Comparison of ENCODE assay signal across 18 cellular contexts in genomic region chr6:46078294-46078693, GRCh38. TPM values are rescaled to one million over a fixed set of nuclear protein-coding genes. Genes with fewer than 3 reads are reported as not detected.
A peak's percentile ranks its signal among the peaks of the same experiment; 100 is the strongest.
DNase-seq lines count a peak whose midpoint lies in the region; ATAC-seq and FAIRE-seq lines count a peak whose summit lies in the region.
"Had no signal": no experiment of that assay in that cellular context is flagged by ENCODE, and none has a peak within 500 bp of the region (broad histone marks: within the 10 kb centered on the region; RNA-seq: fewer than 3 reads in every experiment).

No MANE protein-coding gene starts in this region.

- no peaks in the 10 kb centered on the region for H3K27me3 Mint-ChIP-seq in activated CD4-positive, alpha-beta T cell treated with anti-CD3 and anti-CD28 coated beads for 36 hours

- no peaks in the 10 kb centered on the region for H3K27me3 ChIP-seq in small intestine (ENCODE audit: control insufficient read depth in 2 of 2, insufficient read depth in 2 of 2, low read length in 2 of 2)

- H3K4me3 Mint-ChIP-seq in activated CD4-positive, alpha-beta T cell treated with anti-CD3 and anti-CD28 coated beads for 36 hours: no peak overlapping the region
- no peak overlapping the region for H3K4me3 Mint-ChIP-seq in stimulated activated effector memory CD8-positive, alpha-beta T cell treated with anti-CD3 and anti-CD28 coated beads, Interleukin-12 subunit alpha, Interleukin-12 subunit beta, amount 100 ng/mL, for 72 hours
- H3K4me3 Mint-ChIP-seq: CD8-positive, alpha-beta T cell had no signal

- peaks cover 0 to 3% of the 10 kb centered on the region in 2 donors for H3K4me1 ChIP-seq in small intestine (ENCODE audit: control insufficient read depth in 2 of 2, insufficient read depth in 1 of 2, low read depth in 1 of 2, low read length in 1 of 2)

- no peaks in the 10 kb centered on the region for H3K9me3 Mint-ChIP-seq in activated CD4-positive, alpha-beta T cell treated with anti-CD3 and anti-CD28 coated beads for 36 hours (ENCODE audit: low read depth)
- no peaks in the 10 kb centered on the region for H3K9me3 Mint-ChIP-seq in stimulated activated effector memory CD8-positive, alpha-beta T cell treated with anti-CD3 and anti-CD28 coated beads, Interleukin-12 subunit alpha, Interleukin-12 subunit beta, amount 100 ng/mL, for 72 hours
- H3K9me3 Mint-ChIP-seq: CD8-positive, alpha-beta T cell had no signal

- CTCF ChIA-PET in activated CD4-positive, alpha-beta T cell treated with anti-CD3 and anti-CD28 coated beads for 36 hours (lab: Charles Lee): interaction anchor here (0.6 to 1.7 kb wide), 2 partner anchors 12 to 1169 kb away, joined by 5 to 8 read pairs; no protein-coding TSS in a partner anchor

- H3K27ac ChIP-seq in small intestine (ENCODE audit: low read depth in 1 of 2, low read length in 1 of 2): peak overlapping the region in 1 of 2 donors; percentile 68
- H3K27ac ChIP-seq: 22Rv1, HL-60 had no signal

- intact Hi-C loops in activated CD4-positive, alpha-beta T cell treated with anti-CD3 and anti-CD28 coated beads for 36 hours (cut with DNase I, micrococcal nuclease): no loop called here

- no peak for FAIRE-seq in small intestine (lab: Jason Lieb, UNC)
- FAIRE-seq: D721Med, K562 had no signal

- ATAC-seq in activated CD4-positive, alpha-beta T cell treated with anti-CD3 and anti-CD28 coated beads for 36 hours: peak; percentile 69
- peak; percentile 57 for ATAC-seq in stimulated activated effector memory CD8-positive, alpha-beta T cell treated with anti-CD3 and anti-CD28 coated beads, Interleukin-12 subunit alpha, Interleukin-12 subunit beta, amount 100 ng/mL, for 72 hours
- ATAC-seq: CD8-positive, alpha-beta T cell; K562; PC-3 had no signal

- H3K36me3 Mint-ChIP-seq in activated CD4-positive, alpha-beta T cell treated with anti-CD3 and anti-CD28 coated beads for 36 hours (ENCODE audit: low read depth): no peaks in the 10 kb centered on the region
- H3K36me3 Mint-ChIP-seq in stimulated activated effector memory CD8-positive, alpha-beta T cell treated with anti-CD3 and anti-CD28 coated beads, Interleukin-12 subunit alpha, Interleukin-12 subunit beta, amount 100 ng/mL, for 72 hours: no peaks in the 10 kb centered on the region
- H3K36me3 Mint-ChIP-seq: CD8-positive, alpha-beta T cell had no signal

- no peaks in the 10 kb centered on the region for H3K9me3 ChIP-seq in small intestine (ENCODE audit: control insufficient read depth, low read depth)

- POLR2A ChIA-PET in activated CD4-positive, alpha-beta T cell treated with anti-CD3 and anti-CD28 coated beads for 36 hours (lab: Charles Lee): no interaction called here

- H3K36me3 ChIP-seq in small intestine (ENCODE audit: control insufficient read depth in 2 of 2, insufficient read depth in 2 of 2, low read length in 2 of 2): no peaks in the 10 kb centered on the region

- H3K4me1 Mint-ChIP-seq in activated CD4-positive, alpha-beta T cell treated with anti-CD3 and anti-CD28 coated beads for 36 hours: peaks cover 8% of the 10 kb centered on the region
- H3K4me1 Mint-ChIP-seq in stimulated activated effector memory CD8-positive, alpha-beta T cell treated with anti-CD3 and anti-CD28 coated beads, Interleukin-12 subunit alpha, Interleukin-12 subunit beta, amount 100 ng/mL, for 72 hours: peaks cover 5% of the 10 kb centered on the region

- peak; percentile 34 for DNase-seq in activated CD4-positive, alpha-beta T cell treated with anti-CD3 and anti-CD28 coated beads for 36 hours
- no peak for DNase-seq in activated CD4-positive, alpha-beta T cell treated with anti-CD3 and anti-CD28 coated beads, Interleukin-2, amount 50 U/mL, for 1 hour
- DNase-seq in activated naive CD4-positive, alpha-beta T cell treated with Interleukin-2 at 50 U/mL for 16 hours: peak; percentile 12
- no peak for DNase-seq in activated naive CD4-positive, alpha-beta T cell (lab: John Stamatoyannopoulos, UW)
- DNase-seq in small intestine (peak; percentile 13), cortex of kidney (lab: John Stamatoyannopoulos, UW) (no peak), NCI-H2107 (lab: John Stamatoyannopoulos, UW) (no peak)
- DNase-seq in stimulated activated effector memory CD8-positive, alpha-beta T cell treated with anti-CD3 and anti-CD28 coated beads, Interleukin-12 subunit alpha, Interleukin-12 subunit beta, amount 100 ng/mL, for 72 hours (ENCODE audit: low spot score in 2 of 2): no peak
- DNase-seq: CD8-positive, alpha-beta T cell; GF-D8; GOT3; NCI-H345; NCI-H69; PC-3 had no signal

- WGBS in small intestine, 3 donors: 28 to 55% (median 37%) methylated on average over 2 of the region's 2 CpGs

- no peak overlapping the region for H3K27ac Mint-ChIP-seq in activated CD4-positive, alpha-beta T cell treated with anti-CD3 and anti-CD28 coated beads for 36 hours
- H3K27ac Mint-ChIP-seq in stimulated activated effector memory CD8-positive, alpha-beta T cell treated with anti-CD3 and anti-CD28 coated beads, Interleukin-12 subunit alpha, Interleukin-12 subunit beta, amount 100 ng/mL, for 72 hours: no peak overlapping the region
- H3K27ac Mint-ChIP-seq: CD8-positive, alpha-beta T cell had no signal

- H3K4me3 ChIP-seq in small intestine (ENCODE audit: low read depth in 1 of 2, low read length in 2 of 2): peak overlapping the region in 1 of 2 donors; percentile 69
- H3K4me3 ChIP-seq: K562 had no signal

RNA-seq across cellular contexts. Expression of gene ENPP4, which starts 51.5 kb away (rescaled TPM):
- total RNA-seq in activated CD4-positive, alpha-beta T cell treated with anti-CD3 and anti-CD28 coated beads for 36 hours: 1 to 10 TPM; 6.0 to 6.6 TPM
- 1 to 10 TPM; 4.0 to 7.7 (median 5.4) TPM for polyA plus RNA-seq in small intestine
- polyA plus RNA-seq: K562 had no signal

Comparison
In these comparisons a context has a peak if more than half of its experiments do, and no peak if none do; other contexts are left out.
1. DNase-seq: peak in activated CD4-positive, alpha-beta T cell treated with anti-CD3 and anti-CD28 coated beads for 36 hours (single experiment), activated naive CD4-positive, alpha-beta T cell treated with Interleukin-2 at 50 U/mL for 16 hours (single experiment) and small intestine (single experiment); none in activated CD4-positive, alpha-beta T cell treated with anti-CD3 and anti-CD28 coated beads, Interleukin-2, amount 50 U/mL, for 1 hour (single experiment), activated naive CD4-positive, alpha-beta T cell (0 of 4), stimulated activated effector memory CD8-positive, alpha-beta T cell treated with anti-CD3 and anti-CD28 coated beads, Interleukin-12 subunit alpha, Interleukin-12 subunit beta, amount 100 ng/mL, for 72 hours (0 of 2), cortex of kidney (single experiment) and NCI-H2107 (single experiment).